ENCODE assay signal across 30 cellular contexts in the genomic region with DNA sequence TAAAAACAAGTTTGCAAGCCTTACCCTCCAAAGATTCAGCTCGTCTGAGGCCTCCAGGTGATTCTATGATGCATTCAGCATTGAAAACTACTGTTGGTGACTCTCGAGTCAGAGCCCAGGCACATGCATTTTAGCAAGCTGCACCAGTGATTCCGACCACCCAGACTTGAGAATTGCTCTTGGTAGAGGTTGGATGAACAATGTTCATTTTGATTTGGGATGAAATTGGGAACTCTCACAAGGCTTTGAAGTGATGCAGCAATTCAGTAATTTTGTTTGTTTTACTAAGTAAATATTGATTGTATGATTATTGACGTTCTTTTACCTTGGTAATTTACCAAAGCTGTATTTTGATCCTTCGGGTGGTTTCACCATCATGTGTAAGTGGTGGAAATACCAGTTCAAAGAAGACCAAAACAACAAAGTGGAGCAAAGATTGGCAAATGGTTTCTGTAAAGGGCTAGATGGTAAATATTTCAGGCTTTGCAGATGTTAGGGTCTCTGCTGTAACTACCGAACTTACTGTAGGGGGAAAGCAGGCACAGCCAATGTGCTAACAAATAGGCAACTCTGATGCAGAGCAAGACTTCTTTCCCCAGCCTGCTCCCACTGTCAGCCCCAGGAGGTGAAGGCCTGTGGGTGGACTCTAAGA. TPM values are rescaled to one million over a fixed set of nuclear protein-coding genes. Genes with fewer than 3 reads are reported as not detected.
DNase-seq lines count a peak whose midpoint lies in the region; ATAC-seq, FAIRE-seq and TF ChIP-seq lines count a peak whose summit lies in the region.
"Had no signal": no experiment of that assay in that cellular context is flagged by ENCODE, and none has a peak within 500 bp of the region (broad histone marks: within the 10 kb centered on the region; RNA-seq: fewer than 3 reads in every experiment).

No MANE protein-coding gene starts in this region.

- no peak overlapping the region for H3K4me3 Mint-ChIP-seq in osteocyte (ENCODE audit: unreplicated experiment)
- H3K4me3 Mint-ChIP-seq in activated T-cell treated with anti-CD3 and anti-CD28 coated beads, Interleukin-2, amount 50 U/mL, for 4 hours: no peak overlapping the region
- H3K4me3 Mint-ChIP-seq: activated CD8-positive, alpha-beta T cell treated with anti-CD3 and anti-CD28 coated beads, Interleukin-2, amount 10 ng/mL, durations not matched to agents 7 days and 5 days; central memory CD8-positive, alpha-beta T cell; stimulated activated naive CD8-positive, alpha-beta T cell treated with anti-CD3 and anti-CD28 coated beads, Interleukin-15, amount 100 ng/mL, for 72 hours; T-helper 17 cell had no signal

- H3K4me1 ChIP-seq in body of pancreas: peaks cover 37% of the 10 kb centered on the region

- FAIRE-seq in H54 (lab: Jason Lieb, UNC): no peak
- FAIRE-seq: astrocyte, endometrium, GM12892, HTR-8/SVneo had no signal

- no peaks in the 10 kb centered on the region for H3K9me3 ChIP-seq in body of pancreas
- H3K9me3 ChIP-seq: esophagus squamous epithelium, SK-N-SH had no signal

- no peak overlapping the region for H3K27ac Mint-ChIP-seq in osteocyte (ENCODE audit: unreplicated experiment)
- H3K27ac Mint-ChIP-seq: activated CD8-positive, alpha-beta T cell treated with anti-CD3 and anti-CD28 coated beads, Interleukin-2, amount 10 ng/mL, durations not matched to agents 7 days and 5 days; activated naive CD4-positive, alpha-beta T cell treated with anti-CD3 and anti-CD28 coated beads, Interleukin-2, amount 50 U/mL, for 72 hours; CD4-positive, CD25-positive, alpha-beta regulatory T cell; stimulated activated naive CD8-positive, alpha-beta T cell treated with anti-CD3 and anti-CD28 coated beads, Interleukin-15, amount 100 ng/mL, for 72 hours had no signal

- H3K4me1 Mint-ChIP-seq in osteocyte (ENCODE audit: unreplicated experiment): no peaks in the 10 kb centered on the region
- no peaks in the 10 kb centered on the region for H3K4me1 Mint-ChIP-seq in activated T-cell treated with anti-CD3 and anti-CD28 coated beads, Interleukin-2, amount 50 U/mL, for 4 hours (ENCODE audit: low read depth)
- H3K4me1 Mint-ChIP-seq: central memory CD8-positive, alpha-beta T cell; stimulated activated naive CD8-positive, alpha-beta T cell treated with anti-CD3 and anti-CD28 coated beads, Interleukin-15, amount 100 ng/mL, for 72 hours had no signal

- no peak overlapping the region for H3K4me3 ChIP-seq in body of pancreas
- H3K4me3 ChIP-seq: esophagus squamous epithelium, GM23248 had no signal

- no peak for DNase-seq in body of pancreas
- DNase-seq in osteocyte (ENCODE audit: extremely low spot score, unreplicated experiment): peak; percentile 36
- DNase-seq in activated T-cell treated with anti-CD3 and anti-CD28 coated beads, Interleukin-2, amount 50 U/mL, for 4 hours: no peak
- DNase-seq in hypothalamus (lab: John Stamatoyannopoulos, UW): no peak
- no peak for DNase-seq in H54 (ENCODE audit: insufficient read length, low spot score)
- DNase-seq: activated CD4-positive, alpha-beta T cell treated with anti-CD3 and anti-CD28 coated beads for 1 hour; activated CD8-positive, alpha-beta T cell treated with anti-CD3 and anti-CD28 coated beads, Interleukin-2, amount 10 ng/mL, durations not matched to agents 7 days and 5 days; CD4-positive, CD25-positive, alpha-beta regulatory T cell; dermis blood vessel endothelial cell; esophagus squamous epithelium; foreskin melanocyte; GM23248; KG1; left cardiac atrium; NCI-H146; NCI-H2171 treated with DMSO at 0.1 percent for 48 hours; NCI-H774; SK-N-SH; stimulated activated naive CD8-positive, alpha-beta T cell treated with anti-CD3 and anti-CD28 coated beads, Interleukin-15, amount 100 ng/mL, for 72 hours; T-helper 17 cell had no signal

- TF ChIP-seq POLR2A in body of pancreas (IDR thresholded peaks at IDR 0.05): no peak
- no peak for TF ChIP-seq POLR2A in H54 (IDR thresholded peaks at IDR 0.05; ENCODE audit: low read depth, low read length)

- H3K27ac ChIP-seq in 22Rv1 (peak overlapping the region; percentile 98), C4-2B (peak overlapping the region; percentile 79), body of pancreas (peak overlapping the region; percentile 25 to 80 (median 62))
- H3K27ac ChIP-seq: GM23248 had no signal

- H3K27me3 Mint-ChIP-seq in osteocyte (ENCODE audit: unreplicated experiment): no peaks in the 10 kb centered on the region
- no peaks in the 10 kb centered on the region for H3K27me3 Mint-ChIP-seq in activated T-cell treated with anti-CD3 and anti-CD28 coated beads, Interleukin-2, amount 50 U/mL, for 4 hours (ENCODE audit: low read depth)
- H3K27me3 Mint-ChIP-seq: CD4-positive, CD25-positive, alpha-beta regulatory T cell; central memory CD8-positive, alpha-beta T cell; stimulated activated naive CD8-positive, alpha-beta T cell treated with anti-CD3 and anti-CD28 coated beads, Interleukin-15, amount 100 ng/mL, for 72 hours; T-helper 17 cell had no signal

- intact Hi-C loops in body of pancreas (cut with DNase I): no loop called here

- 37 to 41% methylated on average over 6 of the region's 6 CpGs for WGBS in body of pancreas, 2 donors

- no peaks in the 10 kb centered on the region for H3K27me3 ChIP-seq in body of pancreas
- H3K27me3 ChIP-seq: esophagus squamous epithelium had no signal

- TF ChIP-seq CTCF in 22Rv1 (IDR thresholded peaks at IDR 0.05) (no peak), C4-2B (conservative IDR thresholded peaks at IDR 0.05) (no peak), body of pancreas (IDR thresholded peaks at IDR 0.05) (no peak), osteocyte (IDR thresholded peaks at IDR 0.05) (no peak)

- peak; percentile 49 for ATAC-seq in body of pancreas
- ATAC-seq in activated T-cell treated with anti-CD3 and anti-CD28 coated beads, Interleukin-2, amount 50 U/mL, for 4 hours: no peak
- ATAC-seq: activated CD8-positive, alpha-beta T cell treated with anti-CD3 and anti-CD28 coated beads, Interleukin-2, amount 10 ng/mL, durations not matched to agents 7 days and 5 days; activated naive CD4-positive, alpha-beta T cell treated with anti-CD3 and anti-CD28 coated beads, Interleukin-2, amount 50 U/mL, for 72 hours; left cardiac atrium; stimulated activated naive CD8-positive, alpha-beta T cell treated with anti-CD3 and anti-CD28 coated beads, Interleukin-15, amount 100 ng/mL, for 72 hours; T-helper 17 cell had no signal

- peaks cover 0 to 14% of the 10 kb centered on the region in 2 donors for H3K36me3 ChIP-seq in body of pancreas (replicated peaks in 1 of 2; ENCODE audit: insufficient read depth in 1 of 2, low read depth in 2 of 2)

- no peaks in the 10 kb centered on the region for H3K9me3 Mint-ChIP-seq in osteocyte (ENCODE audit: unreplicated experiment)
- H3K9me3 Mint-ChIP-seq in activated T-cell treated with anti-CD3 and anti-CD28 coated beads, Interleukin-2, amount 50 U/mL, for 4 hours: no peaks in the 10 kb centered on the region
- H3K9me3 Mint-ChIP-seq: activated naive CD4-positive, alpha-beta T cell treated with anti-CD3 and anti-CD28 coated beads, Interleukin-2, amount 50 U/mL, for 72 hours; CD4-positive, CD25-positive, alpha-beta regulatory T cell; central memory CD8-positive, alpha-beta T cell; stimulated activated naive CD8-positive, alpha-beta T cell treated with anti-CD3 and anti-CD28 coated beads, Interleukin-15, amount 100 ng/mL, for 72 hours had no signal

- peaks cover 61% of the 10 kb centered on the region for H3K36me3 Mint-ChIP-seq in osteocyte (ENCODE audit: unreplicated experiment)
- peaks cover 35% of the 10 kb centered on the region for H3K36me3 Mint-ChIP-seq in activated T-cell treated with anti-CD3 and anti-CD28 coated beads, Interleukin-2, amount 50 U/mL, for 4 hours (ENCODE audit: insufficient read depth)

RNA-seq across cellular contexts. Expression of gene ALDH3A2, which starts 11.8 kb away (rescaled TPM):
- total RNA-seq in body of pancreas: 100 to 1,000 TPM; 128 to 131 TPM
- total RNA-seq in osteocyte: 87.5 and 97.1 TPM in 2 replicates
- 10 to 100 TPM; 19.1 to 22.1 (median 19.5) TPM for total RNA-seq in activated T-cell treated with anti-CD3 and anti-CD28 coated beads, Interleukin-2, amount 50 U/mL, for 4 hours

RNA-seq across cellular contexts. Expression of gene SLC47A2, which starts 56.0 kb away (rescaled TPM):
- total RNA-seq in body of pancreas: under 1 TPM in 1 of 2 donors, not detected in 1; 0.26 TPM
- total RNA-seq in osteocyte: 0.16 and 0.24 TPM in 2 replicates
- total RNA-seq in activated T-cell treated with anti-CD3 and anti-CD28 coated beads, Interleukin-2, amount 50 U/mL, for 4 hours: not detected
- total RNA-seq: activated CD8-positive, alpha-beta T cell treated with anti-CD3 and anti-CD28 coated beads, Interleukin-2, amount 10 ng/mL, durations not matched to agents 7 days and 5 days; activated naive CD4-positive, alpha-beta T cell treated with anti-CD3 and anti-CD28 coated beads, Interleukin-2, amount 50 U/mL, for 72 hours; astrocyte; CD4-positive, CD25-positive, alpha-beta regulatory T cell; dermis blood vessel endothelial cell; GM23248; left cardiac atrium; pulmonary artery endothelial cell; T-helper 17 cell; ureter had no signal
